Comparison of ENCODE assay signal across 8 cellular contexts in the genomic region with DNA sequence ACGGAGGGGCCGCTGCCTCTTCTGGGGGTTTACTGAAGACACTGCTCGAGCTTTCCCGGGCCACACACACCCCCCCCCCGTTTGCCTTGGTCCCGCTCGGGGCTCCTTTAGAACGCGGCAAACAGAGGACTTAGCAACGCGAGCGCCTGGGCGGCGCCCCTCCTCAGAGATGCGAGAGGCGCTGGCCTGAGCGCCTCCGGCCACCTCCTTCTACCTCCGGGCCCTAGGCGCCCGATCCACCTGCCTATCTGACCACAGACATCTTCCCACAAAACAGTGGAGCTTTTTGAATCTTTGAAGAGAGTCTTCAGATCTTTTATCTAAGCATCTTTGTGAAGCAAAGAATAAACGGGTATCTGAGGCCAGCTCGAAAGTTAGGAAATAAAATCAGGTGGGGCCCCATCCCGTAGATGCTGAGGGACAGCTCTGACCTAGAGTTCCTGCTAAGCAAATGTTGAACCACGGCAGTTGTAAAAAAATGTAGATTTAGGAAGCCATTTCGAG. TPM values are rescaled to one million over a fixed set of nuclear protein-coding genes. Genes with fewer than 3 reads are reported as not detected.
DNase-seq lines count a peak whose midpoint lies in the region; ATAC-seq and TF ChIP-seq lines count a peak whose summit lies in the region.

No MANE protein-coding gene starts in this region.

- no peak for TF ChIP-seq CTCF in heart left ventricle (IDR thresholded peaks at IDR 0.05)
- TF ChIP-seq CTCF in ovary (IDR thresholded peaks at IDR 0.05), result no peak

- H3K9me3 ChIP-seq in heart left ventricle, result no peaks in the 10 kb centered on the region
- no peaks in the 10 kb centered on the region for H3K9me3 ChIP-seq in ovary

- H3K4me1 ChIP-seq in heart left ventricle (peaks cover 0 to 24% (median 2%) of the 10 kb centered on the region in 12 donors), ovary (ENCODE audit: insufficient read depth) (peaks cover 2% of the 10 kb centered on the region)

- DNase-seq in GDM1 (lab: John Stamatoyannopoulos, UW) (peak; percentile 38), HPDE6-E6E7 (ENCODE audit: extremely low spot score) (peak; percentile 57), NCI-H82 treated with DMSO at 0.1 percent for 48 hours (lab: John Stamatoyannopoulos, UW; ENCODE audit: unreplicated experiment) (peak; percentile 72), amniotic stem cell (lab: John Stamatoyannopoulos, UW) (peak; percentile 46), heart left ventricle (peak in 4 of 5 donors; percentile 70 to 83 (median 74)), ovary (peak in 4 of 5 donors; percentile 11 to 57 (median 54)), mesenteric fat pad (ENCODE audit: low spot score) (no peak)

- ATAC-seq in GM21390 (IDR thresholded peaks at IDR 0.05; ENCODE audit: unreplicated experiment) (peak; percentile 81), heart left ventricle (peak; percentile 83 to 97 (median 94))

- H3K4me3 ChIP-seq in heart left ventricle, result peak overlapping the region; percentile 64 to 91 (median 78)
- H3K4me3 ChIP-seq in ovary, result peak overlapping the region; percentile 91

- TF ChIP-seq EP300 in ovary (IDR thresholded peaks at IDR 0.05), result no peak

- 2 to 4% (median 3%) methylated on average over 12 to 26 of the region's 26 CpGs for WGBS in heart left ventricle, 4 donors
- 1 to 5% (median 2%) methylated on average over 21 to 26 of the region's 26 CpGs for WGBS in ovary, 3 donors

- H3K27me3 ChIP-seq in heart left ventricle, result peaks cover 0 to 34% (median 0%) of the 10 kb centered on the region in 9 donors
- H3K27me3 ChIP-seq in ovary, result no peaks in the 10 kb centered on the region

- H3K27ac ChIP-seq in heart left ventricle, result peak overlapping the region; percentile 41 to 86 (median 72)
- H3K27ac ChIP-seq in ovary, result peak overlapping the region in 1 of 2 donors; percentile 58

- H3K36me3 ChIP-seq in heart left ventricle (no peaks in the 10 kb centered on the region), ovary (no peaks in the 10 kb centered on the region)

- TF ChIP-seq POLR2A in heart left ventricle (IDR thresholded peaks at IDR 0.05), result no peak
- TF ChIP-seq POLR2A in ovary (IDR thresholded peaks at IDR 0.05), result no peak

- intact Hi-C loops in heart left ventricle (cut with DNase I), result loop anchor here in 2 of 10 donors (5.0 to 10.0 kb wide), 2 partner anchors 78 to 125 kb away; no protein-coding TSS in a partner anchor
- intact Hi-C loops in ovary (cut with DNase I), result no loop called here

RNA-seq across cellular contexts. Expression of a gene that starts 0.4 kb away (rescaled TPM):
- total RNA-seq in heart left ventricle (10 to 100 TPM in 2 of 9 donors, 1 to 10 TPM in 7; 1.6 to 12.8 (median 3.3) TPM), ovary (10 to 100 TPM in 2 of 7 donors, 1 to 10 TPM in 5; 2.0 to 21.8 (median 2.8) TPM), mesenteric fat pad (8.8 TPM)
- polyA plus RNA-seq in heart left ventricle (1 to 10 TPM in 1 of 2 donors, under 1 TPM in 1; 0.87 to 2.0 TPM), ovary (1 to 10 TPM; 2.1 to 9.9 TPM)
